In the genomic region with DNA sequence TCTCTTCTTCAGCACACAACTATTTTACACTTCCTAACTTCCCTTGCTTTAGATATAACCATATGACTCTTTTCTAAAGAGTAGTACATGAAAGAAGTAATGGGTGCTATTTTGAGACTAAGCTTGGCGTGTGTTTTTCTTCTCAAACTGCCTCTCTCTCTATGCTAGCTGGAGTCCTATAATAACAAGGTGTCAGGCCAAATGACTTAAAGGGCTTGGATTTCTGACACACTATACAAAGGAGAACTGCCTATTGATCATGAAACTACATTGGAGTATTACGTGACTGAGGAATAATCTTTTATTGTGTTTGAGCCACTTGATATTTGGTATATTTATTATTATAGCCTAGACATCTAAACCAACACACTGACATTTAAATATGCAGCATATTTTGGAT, we compare ENCODE assay signal across 7 cellular contexts.
"Had no signal": no experiment of that assay in that cellular context is flagged by ENCODE, and none has a peak within 500 bp of the region (broad histone marks: within the 10 kb centered on the region; RNA-seq: fewer than 3 reads in every experiment).

No MANE protein-coding gene starts in this region.

- H3K4me1 Mint-ChIP-seq: IgD-negative memory B cell had no signal

- H3K27ac Mint-ChIP-seq: IgD-negative memory B cell had no signal

- H3K4me3 Mint-ChIP-seq: IgD-negative memory B cell had no signal

- ATAC-seq: HepG2, K562 had no signal

- H3K4me3 ChIP-seq: K562 had no signal

- DNase-seq: IMR-90, KBM-7, KG1 had no signal

- H3K27ac ChIP-seq: HL-60 had no signal

- H3K27me3 Mint-ChIP-seq: IgD-negative memory B cell had no signal
